In the genomic region with DNA sequence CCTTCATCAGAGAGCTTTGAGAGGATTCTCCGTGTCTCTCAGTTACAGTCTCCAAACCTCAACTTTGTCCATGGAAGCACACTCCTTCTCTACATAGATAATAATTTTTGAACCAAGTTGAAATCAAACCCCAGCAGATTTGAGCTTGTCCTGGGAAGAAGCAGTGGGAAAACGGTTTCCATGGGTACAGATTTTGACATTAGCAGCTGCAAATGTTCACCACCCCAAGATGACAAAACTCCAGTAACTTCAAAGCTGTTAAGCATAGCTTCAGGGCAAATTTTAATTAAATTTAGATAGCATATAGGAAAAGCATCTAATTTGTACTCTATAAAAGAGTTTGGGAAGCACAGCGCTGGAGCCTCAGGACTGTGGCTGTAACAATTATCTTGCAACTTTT, we compare ENCODE assay signal across 15 cellular contexts.
DNase-seq lines count a peak whose midpoint lies in the region; TF ChIP-seq lines count a peak whose summit lies in the region.
"Had no signal": no experiment of that assay in that cellular context is flagged by ENCODE, and none has a peak within 500 bp of the region (broad histone marks: within the 10 kb centered on the region; RNA-seq: fewer than 3 reads in every experiment).

No MANE protein-coding gene starts in this region.

- no peak overlapping the region for H2BK15ac ChIP-seq in mesenchymal stem cell (ENCODE audit: low read depth, poor library complexity, severe bottlenecking)

- H3K18ac ChIP-seq in mesenchymal stem cell (ENCODE audit: low read depth in 1 of 2, low read length in 2 of 2) = peak overlapping the region in 1 of 2 experiments; percentile 4

- no peak overlapping the region for H3K14ac ChIP-seq in mesenchymal stem cell (ENCODE audit: low read length in 2 of 2)

- H3K4me1 ChIP-seq in HEK293 (ENCODE audit: control insufficient read depth, insufficient read depth, low read length) = no peaks in the 10 kb centered on the region
- peaks cover 0 to 22% (median 19%) of the 10 kb centered on the region in 4 donors for H3K4me1 ChIP-seq in esophagus muscularis mucosa
- peaks cover 5% of the 10 kb centered on the region for H3K4me1 ChIP-seq in mesenchymal stem cell (ENCODE audit: control insufficient read depth, insufficient read depth, low read depth, low read length)
- H3K4me1 ChIP-seq in thyroid gland = peaks cover 13 to 18% of the 10 kb centered on the region in 2 donors
- peaks cover 5% of the 10 kb centered on the region for H3K4me1 ChIP-seq in GM23248 (ENCODE audit: insufficient read depth)

- H3K23ac ChIP-seq in mesenchymal stem cell (ENCODE audit: low read length in 2 of 2) = no peak overlapping the region

- H3K27me3 ChIP-seq in esophagus muscularis mucosa = peaks cover 0 to 12% (median 0%) of the 10 kb centered on the region in 4 donors
- peaks cover 0 to 30% of the 10 kb centered on the region in 2 experiments for H3K27me3 ChIP-seq in mesenchymal stem cell (ENCODE audit: control insufficient read depth in 1 of 2, insufficient read depth in 1 of 2, low read length in 2 of 2)
- H3K27me3 ChIP-seq in thyroid gland = no peaks in the 10 kb centered on the region
- peaks cover 3% of the 10 kb centered on the region for H3K27me3 ChIP-seq in GM23248 (replicated peaks; ENCODE audit: insufficient read depth)
- H3K27me3 ChIP-seq: BLaER1 treated with 17β-estradiol and CSF1 and Interleukin-3, amounts not matched to agents 10 nM and 100 nM had no signal

- in situ Hi-C loops in GM23248 (cut with MboI) = no loop called here

- H3K36me3 ChIP-seq in HEK293 (ENCODE audit: control insufficient read depth in 2 of 2, insufficient read depth in 1 of 2, low read length in 2 of 2) = no peaks in the 10 kb centered on the region
- no peaks in the 10 kb centered on the region for H3K36me3 ChIP-seq in esophagus muscularis mucosa
- no peaks in the 10 kb centered on the region for H3K36me3 ChIP-seq in mesenchymal stem cell (ENCODE audit: control insufficient read depth in 1 of 2, insufficient read depth in 2 of 2, low read depth in 1 of 2, low read length in 2 of 2)
- no peaks in the 10 kb centered on the region for H3K36me3 ChIP-seq in thyroid gland
- H3K36me3 ChIP-seq in GM23248 (ENCODE audit: low read depth) = no peaks in the 10 kb centered on the region
- H3K36me3 ChIP-seq: BLaER1 treated with 17β-estradiol and CSF1 and Interleukin-3, amounts not matched to agents 10 nM and 100 nM had no signal

- H3K9me2 ChIP-seq in GM23248 (ENCODE audit: insufficient read depth) = no peaks in the 10 kb centered on the region

- H3K9ac ChIP-seq in mesenchymal stem cell (ENCODE audit: low read length) = no peak overlapping the region
- no peak overlapping the region for H3K9ac ChIP-seq in GM23248
- H3K9ac ChIP-seq: BLaER1 treated with 17β-estradiol and CSF1 and Interleukin-3, amounts not matched to agents 10 nM and 100 nM had no signal

- H4K20me1 ChIP-seq in GM23248 (ENCODE audit: insufficient read depth) = no peaks in the 10 kb centered on the region
- H4K20me1 ChIP-seq: BLaER1 treated with 17β-estradiol and CSF1 and Interleukin-3, amounts not matched to agents 10 nM and 100 nM had no signal

- H2BK12ac ChIP-seq in mesenchymal stem cell (ENCODE audit: low read length in 2 of 2) = no peak overlapping the region

- no peak for TF ChIP-seq EP300 in esophagus muscularis mucosa (IDR thresholded peaks at IDR 0.05)

- TF ChIP-seq POLR2A in esophagus muscularis mucosa (IDR thresholded peaks at IDR 0.05; ENCODE audit: low read depth) (no peak), thyroid gland (IDR thresholded peaks at IDR 0.05) (no peak)

- CTCF ChIA-PET in HEK293 (lab: Yijun Ruan, JAX) = interaction anchor here (1.2 kb wide), 1 partner anchor 23 kb away, joined by 5 read pairs; no protein-coding TSS in a partner anchor

- H3K4me2 ChIP-seq in mesenchymal stem cell (ENCODE audit: low read length, poor library complexity, severe bottlenecking) (no peak overlapping the region), GM23248 (ENCODE audit: unreplicated experiment) (no peak overlapping the region)
- H3K4me2 ChIP-seq: BLaER1 treated with 17β-estradiol and CSF1 and Interleukin-3, amounts not matched to agents 10 nM and 100 nM had no signal

- H2AFZ ChIP-seq in mesenchymal stem cell (ENCODE audit: low read depth, low read length) = no peak overlapping the region
- no peak overlapping the region for H2AFZ ChIP-seq in GM23248

- DNase-seq in esophagus muscularis mucosa (ENCODE audit: extremely low spot score) (no peak), mesenchymal stem cell (peak; percentile 18), thyroid gland (no peak), NCI-H2081 (lab: John Stamatoyannopoulos, UW) (no peak), GM23248 (no peak), anterior cingulate cortex (lab: John Stamatoyannopoulos, UW) (no peak)
- DNase-seq: ACHN; Calu3; CD4-positive, alpha-beta T cell; DMS153; DND-41; GDM1; HCEC 1CT had no signal

- H3K27ac ChIP-seq in HEK293 (ENCODE audit: extremely low read depth, low read depth, low read length) (no peak overlapping the region), esophagus muscularis mucosa (replicated peaks in 1 of 4) (peak overlapping the region; percentile 56 to 71 (median 66)), mesenchymal stem cell (ENCODE audit: low read length, poor library complexity, severe bottlenecking) (no peak overlapping the region), thyroid gland (peak overlapping the region; percentile 41 to 73 (median 70)), GM23248 (no peak overlapping the region)
- H3K27ac ChIP-seq: BLaER1 treated with 17β-estradiol and CSF1 and Interleukin-3, amounts not matched to agents 10 nM and 100 nM had no signal

- H3K9me3 ChIP-seq in HEK293 (ENCODE audit: control insufficient read depth, insufficient read depth, low read depth, low read length) (no peaks in the 10 kb centered on the region), esophagus muscularis mucosa (no peaks in the 10 kb centered on the region), mesenchymal stem cell (ENCODE audit: control insufficient read depth, low read length) (peaks cover 5% of the 10 kb centered on the region), thyroid gland (no peaks in the 10 kb centered on the region), GM23248 (ENCODE audit: low read depth) (no peaks in the 10 kb centered on the region)
- H3K9me3 ChIP-seq: BLaER1 treated with 17β-estradiol and CSF1 and Interleukin-3, amounts not matched to agents 10 nM and 100 nM had no signal

- TF ChIP-seq CTCF in HEK293 (tag by site-specific recombination; IDR thresholded peaks at IDR 0.05) = no peak
- TF ChIP-seq CTCF in esophagus muscularis mucosa (IDR thresholded peaks at IDR 0.05) = no peak
- TF ChIP-seq CTCF in thyroid gland (IDR thresholded peaks at IDR 0.05) = no peak

- H2BK5ac ChIP-seq in mesenchymal stem cell (ENCODE audit: low read depth, low read length, poor library complexity, severe bottlenecking) = no peak overlapping the region

- no peak overlapping the region for H4K8ac ChIP-seq in mesenchymal stem cell (ENCODE audit: low read length)

- POLR2A ChIA-PET in HEK293 (lab: Yijun Ruan, JAX) = interaction anchor here (0.6 kb wide), 1 partner anchor 252 kb away, joined by 3 read pairs; no protein-coding TSS in a partner anchor

- no peak overlapping the region for H3K4me3 ChIP-seq in HEK293 (ENCODE audit: low read depth, low read length)
- H3K4me3 ChIP-seq in esophagus muscularis mucosa = no peak overlapping the region
- no peak overlapping the region for H3K4me3 ChIP-seq in mesenchymal stem cell (ENCODE audit: insufficient read depth in 1 of 2, low read depth in 1 of 2, low read length in 2 of 2)
- H3K4me3 ChIP-seq in thyroid gland (replicated peaks in 1 of 3) = no peak overlapping the region
- no peak overlapping the region for H3K4me3 ChIP-seq in GM23248
- H3K4me3 ChIP-seq: BLaER1 treated with 17β-estradiol and CSF1 and Interleukin-3, amounts not matched to agents 10 nM and 100 nM had no signal

- H3K79me1 ChIP-seq in mesenchymal stem cell (replicated peaks; ENCODE audit: low read length, poor library complexity, severe bottlenecking) = no peaks in the 10 kb centered on the region

- no peak overlapping the region for H3K4ac ChIP-seq in mesenchymal stem cell (ENCODE audit: low read depth in 1 of 2, low read length in 2 of 2)

- WGBS in esophagus muscularis mucosa = 33% methylated on average over 3 of the region's 3 CpGs
- WGBS in mesenchymal stem cell = 100% methylated on average over 2 of the region's 3 CpGs
- WGBS in thyroid gland, 2 donors = 38 to 56% methylated on average over 3 of the region's 3 CpGs
- WGBS in GM23248 (ENCODE audit: low coverage in 1 of 2, low lambda C conversion rate in 2 of 2, missing lambda C conversion rate in 2 of 2), 2 experiments = 36 to 40% methylated on average over 3 of the region's 3 CpGs

- H2AK5ac ChIP-seq in mesenchymal stem cell (ENCODE audit: low read length, severe bottlenecking) = no peak overlapping the region

- H3K79me2 ChIP-seq in GM23248 (ENCODE audit: insufficient read depth) = no peaks in the 10 kb centered on the region

- no peak overlapping the region for H2BK120ac ChIP-seq in mesenchymal stem cell (ENCODE audit: low read depth, low read length)

- H3F3A ChIP-seq in GM23248 (ENCODE audit: insufficient read depth) = peaks cover 2% of the 10 kb centered on the region; the same call in 1 of the 2 replicates

- no peak overlapping the region for H4K91ac ChIP-seq in mesenchymal stem cell (ENCODE audit: low read length)

- intact Hi-C loops in esophagus muscularis mucosa (cut with DNase I) (no loop called here), thyroid gland (cut with DNase I) (no loop called here)

TF ChIP-seq in HEK293, 187 proteins besides CTCF, POLR2A, EP300 and RAD21:
- peak; percentile 77 for TF ChIP-seq SP7 (tag by site-specific recombination; IDR thresholded peaks at IDR 0.05)
- TF ChIP-seq ZNF510 (tag by site-specific recombination; IDR thresholded peaks at IDR 0.05; ENCODE audit: insufficient replicate concordance) = no peak

Comparison
In these comparisons a context has a peak if more than half of its experiments do, and no peak if none do; other contexts are left out.
1. H3K27ac ChIP-seq: peak in esophagus muscularis mucosa (4 of 4) and thyroid gland (3 of 3); none in HEK293 (single experiment), mesenchymal stem cell (single experiment) and GM23248 (single experiment).